In genomic region chr12:118102609-118103008, GRCh38 we compare ENCODE assay signal across 8 cellular contexts. TPM values are rescaled to one million over a fixed set of nuclear protein-coding genes. Genes with fewer than 3 reads are reported as not detected.
DNase-seq lines count a peak whose midpoint lies in the region; ATAC-seq and TF ChIP-seq lines count a peak whose summit lies in the region.

No MANE protein-coding gene starts in this region.

- H3K36me3 ChIP-seq in endodermal cell (ENCODE audit: control insufficient read depth, insufficient read depth, low read length): peaks cover 13% of the 10 kb centered on the region

- H3K4me3 ChIP-seq in endodermal cell (ENCODE audit: low read length): peak overlapping the region; percentile 87

- no peak for ATAC-seq in CD4-positive, alpha-beta T cell (ENCODE audit: poor library complexity)
- no peak for ATAC-seq in GM21390 (IDR thresholded peaks at IDR 0.05; ENCODE audit: unreplicated experiment)

- H3K9me3 ChIP-seq in CD4-positive, alpha-beta T cell (ENCODE audit: control insufficient read depth, low read length): no peaks in the 10 kb centered on the region
- no peaks in the 10 kb centered on the region for H3K9me3 ChIP-seq in endodermal cell (ENCODE audit: control insufficient read depth, low read length)

- peaks cover 10% of the 10 kb centered on the region for H3K4me1 Mint-ChIP-seq in CD4-positive, alpha-beta T cell (ENCODE audit: low read depth)
- H3K4me1 Mint-ChIP-seq in endodermal cell (peaks cover 25% of the 10 kb centered on the region), osteocyte (ENCODE audit: unreplicated experiment) (peaks cover 17% of the 10 kb centered on the region)

- H3K27me3 ChIP-seq in CD4-positive, alpha-beta T cell (ENCODE audit: control insufficient read depth, insufficient read depth, low read length): peaks cover 17% of the 10 kb centered on the region
- no peaks in the 10 kb centered on the region for H3K27me3 ChIP-seq in endodermal cell (ENCODE audit: control insufficient read depth, insufficient read depth, low read length, poor library complexity, severe bottlenecking)

- CTCF ChIA-PET in CD4-positive, alpha-beta T cell (lab: Charles Lee): no interaction called here
- CTCF ChIA-PET in GM10248 (lab: Yijun Ruan, JAX): interaction anchor here (1.5 to 1.8 kb wide), 3 partner anchors 17 to 245 kb away, joined by 4 to 5 read pairs (median 4); no protein-coding TSS in a partner anchor

- peaks cover 32% of the 10 kb centered on the region for H3K27me3 Mint-ChIP-seq in CD4-positive, alpha-beta T cell
- no peaks in the 10 kb centered on the region for H3K27me3 Mint-ChIP-seq in endodermal cell (ENCODE audit: insufficient read depth)
- H3K27me3 Mint-ChIP-seq in osteocyte (ENCODE audit: unreplicated experiment): no peaks in the 10 kb centered on the region

- no peaks in the 10 kb centered on the region for H3K36me3 Mint-ChIP-seq in CD4-positive, alpha-beta T cell (ENCODE audit: low read depth)
- peaks cover 6% of the 10 kb centered on the region for H3K36me3 Mint-ChIP-seq in endodermal cell (ENCODE audit: low read depth)
- H3K36me3 Mint-ChIP-seq in osteocyte (ENCODE audit: unreplicated experiment): peaks cover 3% of the 10 kb centered on the region

- no peak overlapping the region for H3K27ac ChIP-seq in CD4-positive, alpha-beta T cell (ENCODE audit: low read depth, low read length)
- no peak overlapping the region for H3K27ac ChIP-seq in endodermal cell (ENCODE audit: low read depth, low read length)

- POLR2A ChIA-PET in CD4-positive, alpha-beta T cell (lab: Charles Lee): interaction anchor here (0.6 kb wide), 1 partner anchor 18 kb away, joined by 3 read pairs; no protein-coding TSS in a partner anchor
- POLR2A ChIA-PET in GM10248 (lab: Yijun Ruan, JAX): no interaction called here

- no peaks in the 10 kb centered on the region for H3K9me3 Mint-ChIP-seq in CD4-positive, alpha-beta T cell
- H3K9me3 Mint-ChIP-seq in endodermal cell (no peaks in the 10 kb centered on the region), osteocyte (ENCODE audit: unreplicated experiment) (no peaks in the 10 kb centered on the region)

- 26 to 80% methylated on average over 1 to 4 of the region's 5 CpGs for WGBS in endodermal cell (ENCODE audit: insufficient coverage in 1 of 2, insufficient read length in 1 of 2), 2 experiments

- H3K9ac ChIP-seq in endodermal cell (ENCODE audit: extremely low read depth, low read length, poor library complexity, severe bottlenecking): peak overlapping the region; percentile 60

- H3K27ac Mint-ChIP-seq in CD4-positive, alpha-beta T cell: no peak overlapping the region
- peak overlapping the region; percentile 84 for H3K27ac Mint-ChIP-seq in endodermal cell
- peak overlapping the region; percentile 76 for H3K27ac Mint-ChIP-seq in osteocyte (ENCODE audit: unreplicated experiment)

- no peaks in the 10 kb centered on the region for H3K4me1 ChIP-seq in endodermal cell (ENCODE audit: control insufficient read depth, insufficient read depth, low read length)

- TF ChIP-seq CTCF in CD4-positive, alpha-beta T cell (IDR thresholded peaks at IDR 0.05): no peak
- TF ChIP-seq CTCF in endodermal cell (conservative IDR thresholded peaks at IDR 0.05) (no peak), osteocyte (IDR thresholded peaks at IDR 0.05) (no peak), GM10248 (IDR thresholded peaks at IDR 0.05; ENCODE audit: control extremely low read depth, extremely low read depth, low read depth, missing control alignments) (no peak)

- H3K4me3 Mint-ChIP-seq in CD4-positive, alpha-beta T cell: peak overlapping the region; percentile 93
- H3K4me3 Mint-ChIP-seq in endodermal cell: peak overlapping the region; percentile 78
- peak overlapping the region; percentile 87 for H3K4me3 Mint-ChIP-seq in osteocyte (ENCODE audit: unreplicated experiment)

- intact Hi-C loops in CD4-positive, alpha-beta T cell (cut with DNase I, micrococcal nuclease): no loop called here

- no peak for DNase-seq in CD4-positive, alpha-beta T cell
- DNase-seq in NCI-H69 (lab: John Stamatoyannopoulos, UW): peak; percentile 16
- DNase-seq in endodermal cell: peak; percentile 72
- DNase-seq in osteocyte (ENCODE audit: extremely low spot score, unreplicated experiment): no peak
- DNase-seq in NCI-H1092 treated with DMSO at 0.1 percent for 48 hours (lab: John Stamatoyannopoulos, UW): no peak
- no peak for DNase-seq in DMS114 treated with DMSO at 0.1 percent for 48 hours (lab: John Stamatoyannopoulos, UW; ENCODE audit: unreplicated experiment)
- DNase-seq in GM10248 (ENCODE audit: extremely low spot score): no peak

RNA-seq across cellular contexts. Expression of gene VSIG10, which starts 1.2 kb away (rescaled TPM):
- 1 to 10 TPM; 2.2 TPM for total RNA-seq in CD4-positive, alpha-beta T cell
- 10 to 100 TPM; 35.4 to 43.8 TPM for total RNA-seq in endodermal cell
- polyA plus RNA-seq in endodermal cell (2013, experiment 1 of 2): 19.1 TPM
- polyA plus RNA-seq in endodermal cell (2013, experiment 2 of 2): 18.8 TPM
- total RNA-seq in osteocyte: 20.7 and 21.7 TPM in 2 replicates

RNA-seq across cellular contexts. Expression of gene PEBP1, which starts 33.3 kb away (rescaled TPM):
- total RNA-seq in CD4-positive, alpha-beta T cell: 100 to 1,000 TPM; 116 to 119 TPM
- total RNA-seq in endodermal cell: 100 to 1,000 TPM; 153 to 158 TPM
- 232 TPM for polyA plus RNA-seq in endodermal cell (2013, experiment 1 of 2)
- polyA plus RNA-seq in endodermal cell (2013, experiment 2 of 2): 201 TPM
- total RNA-seq in osteocyte: 216 and 221 TPM in 2 replicates

RNA-seq across cellular contexts. Expression of gene WSB2, which starts 41.6 kb away (rescaled TPM):
- 10 to 100 TPM; 12.0 to 13.4 TPM for total RNA-seq in CD4-positive, alpha-beta T cell
- total RNA-seq in endodermal cell: 10 to 100 TPM; 60.7 to 61.7 TPM
- 54.5 TPM for polyA plus RNA-seq in endodermal cell (2013, experiment 1 of 2)
- polyA plus RNA-seq in endodermal cell (2013, experiment 2 of 2): 62.1 TPM
- total RNA-seq in osteocyte: 94.7 and 98.2 TPM in 2 replicates

Comparison
In these comparisons a context has a peak if more than half of its experiments do, and no peak if none do; other contexts are left out.
1. DNase-seq: peak in NCI-H69 (single experiment) and endodermal cell (single experiment); none in CD4-positive, alpha-beta T cell (0 of 10), osteocyte (single experiment), NCI-H1092 treated with DMSO at 0.1 percent for 48 hours (single experiment), DMS114 treated with DMSO at 0.1 percent for 48 hours (single experiment) and GM10248 (single experiment).
2. Peak in every context shown above with its lines, with median percentiles within 50 percentile points of each other: H3K4me3 Mint-ChIP-seq.